Comparison of ENCODE assay signal across 8 cellular contexts in the genomic region with DNA sequence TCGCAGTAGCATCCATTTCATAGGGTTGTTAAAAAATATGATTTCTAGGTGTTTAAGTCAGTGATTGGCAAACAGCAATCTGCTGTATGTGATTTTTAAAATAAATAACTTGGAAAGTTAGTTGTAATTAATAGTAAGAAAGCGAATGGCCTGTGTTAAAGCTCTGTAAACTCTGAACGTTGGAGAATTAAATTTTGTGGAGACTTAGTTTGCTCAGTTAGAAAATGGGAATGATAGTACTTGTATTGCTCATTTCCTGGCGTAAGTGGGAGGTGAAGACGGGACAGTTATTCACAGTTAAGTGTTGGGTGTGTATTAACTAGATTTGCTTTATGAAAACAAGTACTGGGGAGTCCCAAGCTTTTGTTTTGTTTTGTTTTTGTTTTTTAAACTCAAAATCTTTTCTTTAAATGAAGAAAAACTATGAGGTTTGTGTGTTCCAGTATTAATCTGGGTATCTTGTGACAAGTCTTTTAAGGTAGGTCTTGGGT. TPM values are rescaled to one million over a fixed set of nuclear protein-coding genes. Genes with fewer than 3 reads are reported as not detected.
DNase-seq lines count a peak whose midpoint lies in the region; TF ChIP-seq lines count a peak whose summit lies in the region.

No MANE protein-coding gene starts in this region.

- no peak overlapping the region for H2AK5ac ChIP-seq in mesendoderm (ENCODE audit: low read length)

- H4K8ac ChIP-seq in mesendoderm (ENCODE audit: low read depth, low read length): no peak overlapping the region

- H3K4me1 ChIP-seq in HUES64 (ENCODE audit: insufficient read depth, low read length): peaks cover 14% of the 10 kb centered on the region
- no peaks in the 10 kb centered on the region for H3K4me1 ChIP-seq in mesendoderm (ENCODE audit: control insufficient read depth, low read depth, low read length)

- H3K27ac ChIP-seq in HUES64 (ENCODE audit: low read depth, low read length): peak overlapping the region; percentile 92; the same call in 1 of the 2 replicates
- peak overlapping the region; percentile 43 for H3K27ac ChIP-seq in brain microvascular endothelial cell
- no peak overlapping the region for H3K27ac ChIP-seq in mesendoderm (ENCODE audit: low read depth, low read length)

- no peak overlapping the region for H3K4ac ChIP-seq in mesendoderm (ENCODE audit: low read depth, low read length)

- H3K36me3 ChIP-seq in HUES64 (ENCODE audit: insufficient read depth, low read length) (peaks cover 20% of the 10 kb centered on the region), brain microvascular endothelial cell (replicated peaks) (no peaks in the 10 kb centered on the region), mesendoderm (ENCODE audit: control insufficient read depth, insufficient read depth, low read length) (no peaks in the 10 kb centered on the region)

- no peak overlapping the region for H3K18ac ChIP-seq in mesendoderm (ENCODE audit: low read length)

- 1% methylated on average over 5 of the region's 5 CpGs for WGBS in HUES64
- no CpG with 5 or more reads among the region's 5 CpGs for WGBS in mesendoderm (ENCODE audit: extremely low coverage, insufficient coverage, low lambda C conversion rate)

- peak overlapping the region; percentile 81 for H3K23ac ChIP-seq in mesendoderm (ENCODE audit: low read length)

- H3K27me3 ChIP-seq in HUES64 (ENCODE audit: insufficient read depth, low read length): no peaks in the 10 kb centered on the region
- H3K27me3 ChIP-seq in brain microvascular endothelial cell (replicated peaks): no peaks in the 10 kb centered on the region
- no peaks in the 10 kb centered on the region for H3K27me3 ChIP-seq in mesendoderm (ENCODE audit: insufficient read depth, low read length, poor library complexity)

- in situ Hi-C loops in ACHN (cut with HindIII; ENCODE audit: low pct_ligation_motif_present, low pct_unique_long_range_greater_than_20kb, low sequenced_read_pairs) (no loop called here), brain microvascular endothelial cell (cut with HindIII; ENCODE audit: low pct_ligation_motif_present, low sequenced_read_pairs) (no loop called here)

- H3K4me2 ChIP-seq in mesendoderm (ENCODE audit: low read length): peak overlapping the region; percentile 77

- DNase-seq in ACHN (peak; percentile 28), brain microvascular endothelial cell (no peak), mesendoderm (no peak), SKM-1 (lab: John Stamatoyannopoulos, UW; ENCODE audit: unreplicated experiment) (no peak), NCI-H1694 treated with DMSO at 0.1 percent for 48 hours (lab: John Stamatoyannopoulos, UW) (no peak), GOT3 (lab: John Stamatoyannopoulos, UW) (no peak), hepatic stellate cell (ENCODE audit: low spot score) (no peak)

- peaks cover 54% of the 10 kb centered on the region for H3K79me2 ChIP-seq in mesendoderm (ENCODE audit: control insufficient read depth, insufficient read depth, low read length)

- peak overlapping the region; percentile 100 for H3K56ac ChIP-seq in mesendoderm (ENCODE audit: low read length)

- H2BK120ac ChIP-seq in mesendoderm (ENCODE audit: low read depth, low read length): no peak overlapping the region

- H4K5ac ChIP-seq in mesendoderm (ENCODE audit: low read length): no peak overlapping the region

- H2BK15ac ChIP-seq in mesendoderm (replicated peaks; ENCODE audit: low read depth): no peak overlapping the region

- no peak overlapping the region for H2BK5ac ChIP-seq in mesendoderm (ENCODE audit: low read length)

- H3K9ac ChIP-seq in HUES64 (ENCODE audit: low read depth, low read length) (peak overlapping the region; percentile 95), mesendoderm (ENCODE audit: low read length) (peak overlapping the region; percentile 93)

- H3K79me1 ChIP-seq in mesendoderm (ENCODE audit: low read length): peaks cover 4% of the 10 kb centered on the region

- TF ChIP-seq CTCF in brain microvascular endothelial cell (IDR thresholded peaks at IDR 0.05; ENCODE audit: low read depth, low read length, missing control alignments): no peak

- H3K9me3 ChIP-seq in HUES64 (ENCODE audit: insufficient read depth, low read depth, low read length): no peaks in the 10 kb centered on the region

- H3K4me3 ChIP-seq in HUES64 (ENCODE audit: low read length) (peak overlapping the region; percentile 69), brain microvascular endothelial cell (ENCODE audit: low read depth, low read length) (peak overlapping the region; percentile 88), mesendoderm (ENCODE audit: low read length) (peak overlapping the region; percentile 75)

RNA-seq across cellular contexts. Expression of a gene that starts 1.0 kb away (rescaled TPM):
- 153 TPM for polyA plus RNA-seq in HUES64 (2013, experiment 1 of 2)
- polyA plus RNA-seq in HUES64 (2013, experiment 2 of 2): 153 TPM
- polyA plus RNA-seq in mesendoderm (2013, experiment 1 of 2): 113 TPM
- polyA plus RNA-seq in mesendoderm (2013, experiment 2 of 2): 111 TPM

RNA-seq across cellular contexts. Expression of a gene that starts 22.5 kb away (rescaled TPM):
- 25.3 TPM for polyA plus RNA-seq in HUES64 (2013, experiment 1 of 2)
- polyA plus RNA-seq in HUES64 (2013, experiment 2 of 2): 29.2 TPM
- polyA plus RNA-seq in mesendoderm (2013, experiment 1 of 2): 52.1 TPM
- 50.0 TPM for polyA plus RNA-seq in mesendoderm (2013, experiment 2 of 2)
